In genomic region chr12:131894981-131895639, GRCh38 we compare ENCODE assay signal across 8 cellular contexts. TPM values are rescaled to one million over a fixed set of nuclear protein-coding genes. Genes with fewer than 3 reads are reported as not detected.
DNase-seq lines count a peak whose midpoint lies in the region; ATAC-seq and TF ChIP-seq lines count a peak whose summit lies in the region.

No MANE protein-coding gene starts in this region.

- H3K27me3 ChIP-seq in vagina, result no peaks in the 10 kb centered on the region

- WGBS in mesodermal cell (ENCODE audit: insufficient coverage in 2 of 2), 2 experiments, result 2 to 4% methylated on average over 31 to 34 of the region's 54 CpGs

- H3K4me1 ChIP-seq in mesodermal cell (ENCODE audit: control insufficient read depth, insufficient read depth, low read length, poor library complexity, severe bottlenecking) (peaks cover 5% of the 10 kb centered on the region), vagina (peaks cover 43% of the 10 kb centered on the region)

- peaks cover 17% of the 10 kb centered on the region for H3K36me3 ChIP-seq in mesodermal cell (ENCODE audit: control insufficient read depth, insufficient read depth, low read length)
- peaks cover 0 to 11% of the 10 kb centered on the region in 2 donors for H3K36me3 ChIP-seq in vagina

- peak; percentile 2 for ATAC-seq in GM19372 (IDR thresholded peaks at IDR 0.05; ENCODE audit: low read depth, unreplicated experiment)

- no peak for TF ChIP-seq CTCF in coronary artery (IDR thresholded peaks at IDR 0.05)
- no peak for TF ChIP-seq CTCF in vagina (IDR thresholded peaks at IDR 0.05)

- DNase-seq in NAMALWA (ENCODE audit: low spot score) (peak; percentile 39), coronary artery (ENCODE audit: low spot score) (peak; percentile 78), vagina (ENCODE audit: extremely low spot score in 2 of 2) (no peak), NCI-H187 (lab: John Stamatoyannopoulos, UW) (no peak), NCI-H128 (lab: John Stamatoyannopoulos, UW; ENCODE audit: unreplicated experiment) (no peak)
- no peak for DNase-seq in stimulated activated CD4-positive, alpha-beta T cell treated with anti-CD3 and anti-CD28 coated beads, Interleukin-2, amount 100 ng/mL, for 24 hours

- H3K4me3 ChIP-seq in coronary artery (peak overlapping the region; percentile 81), mesodermal cell (ENCODE audit: extremely low read depth, insufficient read depth, low read length, poor library complexity, severe bottlenecking) (peak overlapping the region; percentile 55), vagina (peak overlapping the region; percentile 77 to 85)

- TF ChIP-seq POLR2A in vagina (IDR thresholded peaks at IDR 0.05), result no peak

- no peaks in the 10 kb centered on the region for H3K9me3 ChIP-seq in mesodermal cell (ENCODE audit: control insufficient read depth, low read length)
- H3K9me3 ChIP-seq in vagina, result no peaks in the 10 kb centered on the region

- peak overlapping the region; percentile 97 to 100 for H3K27ac ChIP-seq in coronary artery
- no peak overlapping the region for H3K27ac ChIP-seq in mesodermal cell (ENCODE audit: low read depth, low read length, severe bottlenecking)
- peak overlapping the region; percentile 98 for H3K27ac ChIP-seq in vagina

- intact Hi-C loops in vagina (cut with DNase I), result loop anchor here (5.0 kb wide), 1 partner anchor 597 kb away; the partner anchor contains the start of gene FBRSL1

RNA-seq across cellular contexts. Expression of gene ULK1, which starts 0.7 kb away (rescaled TPM):
- 36.6 TPM for polyA plus RNA-seq in mesodermal cell (2013, experiment 1 of 2)
- polyA plus RNA-seq in mesodermal cell (2013, experiment 2 of 2), result 28.0 TPM
- total RNA-seq in vagina, result 33.1 TPM

RNA-seq across cellular contexts. Expression of gene PUS1, which starts 34.0 kb away (rescaled TPM):
- polyA plus RNA-seq in mesodermal cell (2013, experiment 1 of 2), result 14.7 TPM
- polyA plus RNA-seq in mesodermal cell (2013, experiment 2 of 2), result 11.0 TPM
- 37.6 TPM for total RNA-seq in vagina

RNA-seq across cellular contexts. Expression of gene EP400, which starts 54.6 kb away (rescaled TPM):
- 30.8 TPM for polyA plus RNA-seq in mesodermal cell (2013, experiment 1 of 2)
- 23.7 TPM for polyA plus RNA-seq in mesodermal cell (2013, experiment 2 of 2)
- 35.6 TPM for total RNA-seq in vagina

Comparison
In these comparisons a context has a peak if more than half of its experiments do, and no peak if none do; other contexts are left out.
1. DNase-seq: peak in NAMALWA (single experiment) and coronary artery (single experiment); none in vagina (0 of 2), NCI-H187 (0 of 2), NCI-H128 (single experiment) and stimulated activated CD4-positive, alpha-beta T cell treated with anti-CD3 and anti-CD28 coated beads, Interleukin-2, amount 100 ng/mL, for 24 hours (0 of 2).
2. Peak in every context shown above with its lines, with median percentiles within 50 percentile points of each other: H3K4me3 ChIP-seq.